Comparison of ENCODE assay signal across 16 cellular contexts in the genomic region with DNA sequence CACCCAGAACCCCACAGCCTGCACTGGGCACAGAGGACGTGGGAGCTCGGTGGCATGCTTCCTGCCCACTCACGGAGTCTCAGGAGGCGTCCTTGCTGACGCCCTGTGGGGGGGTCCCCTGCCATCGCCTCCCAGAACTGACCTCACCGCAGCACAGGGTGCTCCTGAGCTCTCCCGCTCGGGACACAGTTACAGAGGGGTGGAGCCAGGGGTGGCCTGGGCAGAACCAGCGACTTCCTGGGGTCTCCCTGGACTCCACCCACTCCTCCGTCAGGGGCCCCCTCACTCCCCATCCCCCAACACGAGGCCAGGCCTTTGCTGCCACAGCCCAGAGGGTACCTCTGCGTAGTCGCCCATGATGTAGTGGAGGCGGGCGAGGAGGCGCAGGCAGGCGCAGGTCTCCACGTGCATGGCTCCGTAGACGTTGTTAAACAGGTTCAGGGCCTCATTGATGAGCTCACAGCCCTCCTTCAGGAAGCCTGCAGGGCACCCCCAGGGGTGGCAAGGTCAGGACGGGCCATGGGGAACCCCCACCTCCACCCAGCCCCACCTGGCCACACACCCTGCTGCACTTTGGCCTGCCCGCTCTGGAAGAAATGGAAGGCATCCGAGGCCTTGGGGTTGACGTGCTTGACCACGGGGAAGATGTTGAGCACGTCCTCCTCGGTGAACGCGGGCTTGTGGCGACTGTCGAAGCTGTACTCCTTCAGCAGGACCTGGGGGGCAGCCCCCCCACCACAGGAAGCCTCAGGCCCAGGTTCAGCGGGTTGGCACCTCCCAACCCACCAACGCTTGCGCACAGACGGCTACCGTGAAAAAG. TPM values are rescaled to one million over a fixed set of nuclear protein-coding genes. Genes with fewer than 3 reads are reported as not detected.
DNase-seq lines count a peak whose midpoint lies in the region; ATAC-seq lines count a peak whose summit lies in the region.
"Had no signal": no experiment of that assay in that cellular context is flagged by ENCODE, and none has a peak within 500 bp of the region (broad histone marks: within the 10 kb centered on the region; RNA-seq: fewer than 3 reads in every experiment).

No MANE protein-coding gene starts in this region.

- H3K4me1 Mint-ChIP-seq in central memory CD8-positive, alpha-beta T cell, result peaks cover 17% of the 10 kb centered on the region
- H3K4me1 Mint-ChIP-seq in naive thymus-derived CD4-positive, alpha-beta T cell, result peaks cover 0 to 5% (median 0%) of the 10 kb centered on the region in 7 donors

- H3K4me3 ChIP-seq in naive thymus-derived CD4-positive, alpha-beta T cell (ENCODE audit: low read length), result no peak overlapping the region
- H3K4me3 ChIP-seq: tibial nerve had no signal

- H3K27ac Mint-ChIP-seq in central memory CD8-positive, alpha-beta T cell (ENCODE audit: low read depth), result peak overlapping the region; percentile 41
- H3K27ac Mint-ChIP-seq in naive thymus-derived CD4-positive, alpha-beta T cell, result no peak overlapping the region
- H3K27ac Mint-ChIP-seq: naive B cell had no signal

- no peaks in the 10 kb centered on the region for H3K27me3 Mint-ChIP-seq in central memory CD8-positive, alpha-beta T cell
- no peaks in the 10 kb centered on the region for H3K27me3 Mint-ChIP-seq in naive thymus-derived CD4-positive, alpha-beta T cell
- H3K27me3 Mint-ChIP-seq: naive B cell had no signal

- H3K4me1 ChIP-seq in naive thymus-derived CD4-positive, alpha-beta T cell (ENCODE audit: control insufficient read depth in 2 of 2, insufficient read depth in 2 of 2, low read length in 2 of 2), result peaks cover 0 to 6% of the 10 kb centered on the region in 2 donors

- intact Hi-C loops in cardiac septum (cut with DNase I), result no loop called here
- intact Hi-C loops in Right ventricle myocardium inferior (cut with DNase I), result no loop called here
- intact Hi-C loops in naive thymus-derived CD4-positive, alpha-beta T cell (cut with micrococcal nuclease), result no loop called here

- ATAC-seq in Right ventricle myocardium inferior (no peak), GM21526 (IDR thresholded peaks at IDR 0.05; ENCODE audit: low FRiP score, unreplicated experiment) (no peak), HG03342 (IDR thresholded peaks at IDR 0.05; ENCODE audit: unreplicated experiment) (no peak)
- ATAC-seq in central memory CD8-positive, alpha-beta T cell (replicated peaks; ENCODE audit: extremely low read depth, poor library complexity, severe bottlenecking), result peak; percentile 53
- peak; percentile 36 for ATAC-seq in naive thymus-derived CD4-positive, alpha-beta T cell
- ATAC-seq: Panc1 had no signal

- peaks cover 0 to 92% (median 0%) of the 10 kb centered on the region in 3 experiments for H3K36me3 ChIP-seq in naive thymus-derived CD4-positive, alpha-beta T cell (ENCODE audit: control insufficient read depth in 2 of 3, insufficient read depth in 3 of 3, low read length in 3 of 3)

- H3K27ac ChIP-seq in naive thymus-derived CD4-positive, alpha-beta T cell (ENCODE audit: low read depth, low read length), result no peak overlapping the region
- H3K27ac ChIP-seq: tibial nerve had no signal

- DNase-seq in cardiac septum (ENCODE audit: low spot score) (peak; percentile 71), Right ventricle myocardium inferior (ENCODE audit: missing footprints) (no peak), ureter (ENCODE audit: low spot score) (peak; percentile 40), DMS 273 treated with DMSO at 0.1 percent for 48 hours (lab: John Stamatoyannopoulos, UW) (no peak)
- DNase-seq in central memory CD8-positive, alpha-beta T cell (ENCODE audit: low spot score in 2 of 2), result peak in 1 of 2 donors; percentile 31
- DNase-seq in naive thymus-derived CD4-positive, alpha-beta T cell, result peak in 1 of 9 donors; percentile 17
- DNase-seq: cortex of kidney, MV-4-11, naive B cell, NCI-H2081 treated with DMSO at 0.1 percent for 48 hours had no signal

- CTCF ChIA-PET in naive thymus-derived CD4-positive, alpha-beta T cell (lab: Charles Lee), result no interaction called here

- H3K4me3 Mint-ChIP-seq in central memory CD8-positive, alpha-beta T cell, result peak overlapping the region; percentile 75
- H3K4me3 Mint-ChIP-seq in naive thymus-derived CD4-positive, alpha-beta T cell, result no peak overlapping the region
- H3K4me3 Mint-ChIP-seq: naive B cell had no signal

- no peaks in the 10 kb centered on the region for H3K9me3 Mint-ChIP-seq in central memory CD8-positive, alpha-beta T cell
- H3K9me3 Mint-ChIP-seq in naive thymus-derived CD4-positive, alpha-beta T cell, result peaks cover 0 to 3% (median 0%) of the 10 kb centered on the region in 11 donors
- H3K9me3 Mint-ChIP-seq: naive B cell had no signal

- H3K36me3 Mint-ChIP-seq in central memory CD8-positive, alpha-beta T cell (ENCODE audit: insufficient read depth), result peaks cover 16% of the 10 kb centered on the region
- peaks cover 0 to 6% (median 0%) of the 10 kb centered on the region in 5 donors for H3K36me3 Mint-ChIP-seq in naive thymus-derived CD4-positive, alpha-beta T cell
- H3K36me3 Mint-ChIP-seq: naive B cell had no signal

- POLR2A ChIA-PET in naive thymus-derived CD4-positive, alpha-beta T cell (lab: Charles Lee), result no interaction called here

- no peaks in the 10 kb centered on the region for H3K27me3 ChIP-seq in naive thymus-derived CD4-positive, alpha-beta T cell (ENCODE audit: control insufficient read depth in 2 of 2, insufficient read depth in 2 of 2, low read length in 2 of 2)
- H3K27me3 ChIP-seq: tibial nerve had no signal

- H3K9me3 ChIP-seq in naive thymus-derived CD4-positive, alpha-beta T cell (ENCODE audit: control insufficient read depth in 2 of 3, low read length in 3 of 3), result no peaks in the 10 kb centered on the region
- H3K9me3 ChIP-seq: tibial nerve had no signal

RNA-seq across cellular contexts. Expression of gene CLUH, which starts 17.8 kb away (rescaled TPM):
- 143 TPM for total RNA-seq in cardiac septum
- 180 TPM for total RNA-seq in Right ventricle myocardium inferior
- total RNA-seq in naive thymus-derived CD4-positive, alpha-beta T cell, result 10 to 100 TPM; 34.6 to 71.1 (median 48.8) TPM
- polyA plus RNA-seq in naive thymus-derived CD4-positive, alpha-beta T cell, result 10 to 100 TPM in 1 of 2 donors, 1 to 10 TPM in 1; 4.9 to 15.3 TPM
- total RNA-seq in ureter, result 176 TPM

RNA-seq across cellular contexts. Expression of gene CCDC92B, which starts 55.7 kb away (rescaled TPM):
- total RNA-seq in cardiac septum (0.13 TPM), Right ventricle myocardium inferior (0.16 TPM), ureter (1.0 TPM)
- under 1 TPM; 0.12 to 0.54 (median 0.22) TPM for total RNA-seq in naive thymus-derived CD4-positive, alpha-beta T cell
- not detected for polyA plus RNA-seq in naive thymus-derived CD4-positive, alpha-beta T cell
- total RNA-seq: H4, liver had no signal
- polyA plus RNA-seq: liver had no signal

Comparison
In these comparisons a context has a peak if more than half of its experiments do, and no peak if none do; other contexts are left out.
1. DNase-seq: peak in cardiac septum (single experiment) and ureter (single experiment); none in Right ventricle myocardium inferior (single experiment) and DMS 273 treated with DMSO at 0.1 percent for 48 hours (single experiment).
2. ATAC-seq: peak in central memory CD8-positive, alpha-beta T cell (single experiment) and naive thymus-derived CD4-positive, alpha-beta T cell (single experiment); none in Right ventricle myocardium inferior (single experiment), GM21526 (single experiment) and HG03342 (single experiment).